Comparison of ENCODE assay signal across 15 cellular contexts in genomic region chr7:102636956-102637355, GRCh38. TPM values are rescaled to one million over a fixed set of nuclear protein-coding genes. Genes with fewer than 3 reads are reported as not detected.
"Had no signal": no experiment of that assay in that cellular context is flagged by ENCODE, and none has a peak within 500 bp of the region (broad histone marks: within the 10 kb centered on the region; RNA-seq: fewer than 3 reads in every experiment).

No MANE protein-coding gene starts in this region.

RNA-seq across cellular contexts. Expression of gene SPDYE2B, which starts 13.2 kb away (rescaled TPM):
- total RNA-seq: activated CD8-positive, alpha-beta memory T cell treated with anti-CD3 and anti-CD28 coated beads for 36 hours; activated CD8-positive, alpha-beta memory T cell treated with anti-CD3 and anti-CD28 coated beads, Interleukin-2, amount 10 ng/mL, durations not matched to agents 7 days and 5 days; activated CD8-positive, alpha-beta T cell treated with anti-CD3 and anti-CD28 coated beads for 36 hours; activated T-cell treated with anti-CD3 and anti-CD28 coated beads, Interleukin-2, amount 50 U/mL, for 72 hours; astrocyte; bronchial epithelial cell; cardiac septum; cerebellum; dermis blood vessel endothelial cell; esophagus muscularis mucosa; foreskin keratinocyte; gastrocnemius medialis; T-helper 1 cell treated with Interleukin-12 subunit alpha and Interleukin-12 subunit beta and Interleukin-4 antibody, amounts not matched to agents 30 ng/mL and 1 ng/mL, for 36 hours; WTC11 had no signal
- polyA plus RNA-seq: adipose tissue, foreskin keratinocyte had no signal
